In the genomic region with DNA sequence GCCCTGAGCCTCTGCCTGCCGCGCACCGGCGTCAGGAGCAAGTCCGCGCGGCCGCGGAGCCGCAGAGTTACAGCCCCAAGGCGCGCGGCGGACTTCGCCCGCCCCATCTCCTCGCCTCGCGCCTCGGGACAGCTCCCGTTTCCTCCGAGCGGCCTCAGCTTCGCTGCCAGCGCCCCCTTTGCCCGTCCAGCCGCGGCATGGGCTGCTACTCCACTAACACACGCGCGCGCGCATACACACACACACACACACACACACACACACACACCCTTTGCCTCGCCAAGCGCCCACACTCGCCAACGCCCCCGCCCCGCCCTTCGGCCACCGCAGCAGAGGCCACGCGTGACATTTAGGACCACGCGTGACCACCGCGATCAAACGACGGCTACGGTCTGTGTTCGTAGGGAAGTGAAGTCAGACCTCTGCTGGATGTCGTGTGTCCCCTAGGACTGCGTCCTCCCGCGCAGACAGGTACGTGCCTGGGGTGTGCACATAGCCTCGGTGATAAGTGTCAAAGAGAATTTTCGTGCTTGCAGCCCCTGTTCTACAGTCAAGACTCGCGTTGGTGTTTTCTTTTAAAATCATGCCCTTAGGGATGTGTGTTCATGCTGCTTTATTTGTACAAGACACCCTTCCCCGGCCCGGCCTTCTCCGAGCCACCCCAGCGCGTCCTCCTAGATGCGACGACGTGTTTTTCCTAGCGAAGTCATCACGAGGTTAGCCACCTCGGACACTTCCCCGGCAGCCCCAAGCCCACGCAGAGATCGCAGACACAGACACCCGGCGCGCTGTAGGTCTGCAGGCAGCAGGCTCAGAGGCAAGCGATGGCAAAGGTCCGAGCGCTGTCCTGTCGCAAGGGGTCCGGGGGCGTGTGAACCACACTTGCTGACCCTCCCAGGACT, we compare ENCODE assay signal across 8 cellular contexts. TPM values are rescaled to one million over a fixed set of nuclear protein-coding genes. Genes with fewer than 3 reads are reported as not detected.
DNase-seq lines count a peak whose midpoint lies in the region; ATAC-seq and TF ChIP-seq lines count a peak whose summit lies in the region.

No MANE protein-coding gene starts in this region.

- no peak overlapping the region for H4K8ac ChIP-seq in mesendoderm (ENCODE audit: low read depth, low read length)

- intact Hi-C loops in thyroid gland (cut with DNase I), result loop anchor here (10.0 kb wide), 2 partner anchors 430 to 500 kb away; no protein-coding TSS in a partner anchor

- H3K4me1 ChIP-seq in SJCRH30 (no peaks in the 10 kb centered on the region), mesendoderm (ENCODE audit: control insufficient read depth, low read depth, low read length) (peaks cover 3% of the 10 kb centered on the region), thyroid gland (peaks cover 38 to 47% of the 10 kb centered on the region in 2 donors)

- no peak overlapping the region for H3K23ac ChIP-seq in mesendoderm (ENCODE audit: low read length)

- peak overlapping the region; percentile 33 for H3K9ac ChIP-seq in mesendoderm (ENCODE audit: low read length)

- peak overlapping the region; percentile 87 for H3K4me2 ChIP-seq in mesendoderm (ENCODE audit: low read length)

- H2BK120ac ChIP-seq in mesendoderm (ENCODE audit: low read depth, low read length), result no peak overlapping the region

- no peak overlapping the region for H2BK15ac ChIP-seq in mesendoderm (replicated peaks; ENCODE audit: low read depth)

- H3K79me1 ChIP-seq in mesendoderm (ENCODE audit: low read length), result no peaks in the 10 kb centered on the region

- ATAC-seq in HG03457 (IDR thresholded peaks at IDR 0.05; ENCODE audit: unreplicated experiment), result no peak

- H3K18ac ChIP-seq in mesendoderm (ENCODE audit: low read length), result no peak overlapping the region

- peak overlapping the region; percentile 63 for H3K56ac ChIP-seq in mesendoderm (ENCODE audit: low read length)

- no peak for TF ChIP-seq CTCF in thyroid gland (IDR thresholded peaks at IDR 0.05)

- no peak overlapping the region for H2AK5ac ChIP-seq in mesendoderm (ENCODE audit: low read length)

- H3K4ac ChIP-seq in mesendoderm (ENCODE audit: low read depth, low read length), result no peak overlapping the region

- H3K9me3 ChIP-seq in SJCRH30 (replicated peaks) (no peaks in the 10 kb centered on the region), thyroid gland (no peaks in the 10 kb centered on the region)

- no peaks in the 10 kb centered on the region for H3K27me3 ChIP-seq in SJCRH30
- H3K27me3 ChIP-seq in mesendoderm (ENCODE audit: insufficient read depth, low read length, poor library complexity), result peaks cover 30% of the 10 kb centered on the region
- peaks cover 19% of the 10 kb centered on the region for H3K27me3 ChIP-seq in thyroid gland

- TF ChIP-seq POLR2A in thyroid gland (IDR thresholded peaks at IDR 0.05), result no peak

- H3K79me2 ChIP-seq in mesendoderm (ENCODE audit: control insufficient read depth, insufficient read depth, low read length), result no peaks in the 10 kb centered on the region

- H2BK5ac ChIP-seq in mesendoderm (ENCODE audit: low read length), result no peak overlapping the region

- H4K5ac ChIP-seq in mesendoderm (ENCODE audit: low read length), result no peak overlapping the region

- H3K4me3 ChIP-seq in SJCRH30, result peak overlapping the region; percentile 62
- H3K4me3 ChIP-seq in mesendoderm (ENCODE audit: low read length), result peak overlapping the region; percentile 18
- H3K4me3 ChIP-seq in thyroid gland (replicated peaks in 1 of 3), result peak overlapping the region in 2 of 3 donors; percentile 26 to 58

- WGBS in mesendoderm (ENCODE audit: extremely low coverage, insufficient coverage, low lambda C conversion rate), result no CpG with 5 or more reads among the region's 83 CpGs
- 1 to 3% methylated on average over 15 to 42 of the region's 83 CpGs for WGBS in thyroid gland, 2 donors

- DNase-seq in ELR (ENCODE audit: low read depth) (peak; percentile 64), SJCRH30 (peak; percentile 12 to 20), dedifferentiated amniotic fluid mesenchymal stem cell (ENCODE audit: extremely low spot score) (peak; percentile 44), mesendoderm (peak; percentile 63), thyroid gland (peak; percentile 26 to 35), globus pallidus (ENCODE audit: low spot score) (no peak), DMS153 treated with DMSO at 0.1 percent for 48 hours (lab: John Stamatoyannopoulos, UW; ENCODE audit: unreplicated experiment) (no peak)

- H3K27ac ChIP-seq in SJCRH30, result no peak overlapping the region
- no peak overlapping the region for H3K27ac ChIP-seq in mesendoderm (ENCODE audit: low read depth, low read length)
- H3K27ac ChIP-seq in thyroid gland, result no peak overlapping the region

- H3K36me3 ChIP-seq in SJCRH30 (no peaks in the 10 kb centered on the region), mesendoderm (ENCODE audit: control insufficient read depth, insufficient read depth, low read length) (no peaks in the 10 kb centered on the region), thyroid gland (no peaks in the 10 kb centered on the region)

RNA-seq across cellular contexts. Expression of a gene that starts 0.9 kb away (rescaled TPM):
- 2.2 and 2.5 TPM in 2 replicates for total RNA-seq in SJCRH30 (2014; rRNA removed; shearing (Covaris generic))
- 1.9 TPM for polyA plus RNA-seq in mesendoderm (2013, experiment 1 of 2)
- 1.8 TPM for polyA plus RNA-seq in mesendoderm (2013, experiment 2 of 2)
- total RNA-seq in thyroid gland, result 1 to 10 TPM in 2 of 4 donors, under 1 TPM in 2; 0.54 to 3.6 (median 0.90) TPM

Comparison
In these comparisons a context has a peak if more than half of its experiments do, and no peak if none do; other contexts are left out.
1. DNase-seq: peak in ELR (single experiment), SJCRH30 (2 of 2), dedifferentiated amniotic fluid mesenchymal stem cell (single experiment), mesendoderm (single experiment) and thyroid gland (2 of 2); none in globus pallidus (single experiment) and DMS153 treated with DMSO at 0.1 percent for 48 hours (single experiment).
2. Peak in every context shown above with its lines, with median percentiles within 50 percentile points of each other: H3K4me3 ChIP-seq.